Comparison of ENCODE assay signal across 13 cellular contexts in genomic region chr15:93716615-93717221, GRCh38.
A peak's percentile ranks its signal among the peaks of the same experiment; 100 is the strongest.
DNase-seq lines count a peak whose midpoint lies in the region; TF ChIP-seq lines count a peak whose summit lies in the region.
"Had no signal": no experiment of that assay in that cellular context is flagged by ENCODE, and none has a peak within 500 bp of the region (broad histone marks: within the 10 kb centered on the region; RNA-seq: fewer than 3 reads in every experiment).

No MANE protein-coding gene starts in this region.

- DNase-seq in NCI-H187 treated with DMSO at 0.1 percent for 48 hours (lab: John Stamatoyannopoulos, UW) (peak; percentile 30), NCI-H345 treated with DMSO at 0.1 percent for 48 hours (lab: John Stamatoyannopoulos, UW; ENCODE audit: unreplicated experiment) (peak; percentile 1), endodermal cell (peak; percentile 51), pons (ENCODE audit: low spot score) (peak; percentile 54), NCI-H510A treated with DMSO at 0.1 percent for 48 hours (lab: John Stamatoyannopoulos, UW) (no peak), Ammon's horn (ENCODE audit: low spot score) (no peak), tibial nerve (ENCODE audit: low spot score in 2 of 2) (no peak)
- DNase-seq: DMS 273 treated with DMSO at 0.1 percent for 48 hours, Peyer's patch, Right ventricle myocardium superior had no signal

- H3K9me3 ChIP-seq in endodermal cell (ENCODE audit: control insufficient read depth, low read length) (no peaks in the 10 kb centered on the region), tibial nerve (no peaks in the 10 kb centered on the region)
- H3K9me3 ChIP-seq: BLaER1 treated with 17β-estradiol and CSF1 and Interleukin-3, amounts not matched to agents 10 nM and 100 nM; Peyer's patch had no signal

- no peak for TF ChIP-seq EP300 in tibial nerve (IDR thresholded peaks at IDR 0.05)

- H3K4me1 Mint-ChIP-seq in endodermal cell = peaks cover 7% of the 10 kb centered on the region

- WGBS in endodermal cell (ENCODE audit: insufficient coverage in 1 of 2, insufficient read length in 1 of 2), 2 experiments = 39 to 63% methylated on average over 2 to 5 of the region's 5 CpGs
- 54 to 55% methylated on average over 5 of the region's 5 CpGs for WGBS in tibial nerve, 2 donors

- H3K4me3 ChIP-seq in endodermal cell (ENCODE audit: low read length) = no peak overlapping the region
- no peak overlapping the region for H3K4me3 ChIP-seq in tibial nerve
- H3K4me3 ChIP-seq: BLaER1 treated with 17β-estradiol and CSF1 and Interleukin-3, amounts not matched to agents 10 nM and 100 nM; K562; Peyer's patch had no signal

- TF ChIP-seq CTCF in endodermal cell (conservative IDR thresholded peaks at IDR 0.05) = no peak
- no peak for TF ChIP-seq CTCF in tibial nerve (IDR thresholded peaks at IDR 0.05)

- H3K27ac ChIP-seq in endodermal cell (ENCODE audit: low read depth, low read length) (no peak overlapping the region), tibial nerve (no peak overlapping the region)
- H3K27ac ChIP-seq: BLaER1 treated with 17β-estradiol and CSF1 and Interleukin-3, amounts not matched to agents 10 nM and 100 nM; HL-60; Peyer's patch had no signal

- no peaks in the 10 kb centered on the region for H3K36me3 Mint-ChIP-seq in endodermal cell (ENCODE audit: low read depth)

- no peak overlapping the region for H3K9ac ChIP-seq in endodermal cell (ENCODE audit: extremely low read depth, low read length, poor library complexity, severe bottlenecking)
- H3K9ac ChIP-seq: BLaER1 treated with 17β-estradiol and CSF1 and Interleukin-3, amounts not matched to agents 10 nM and 100 nM had no signal

- H3K36me3 ChIP-seq in endodermal cell (ENCODE audit: control insufficient read depth, insufficient read depth, low read length) (no peaks in the 10 kb centered on the region), tibial nerve (no peaks in the 10 kb centered on the region)
- H3K36me3 ChIP-seq: BLaER1 treated with 17β-estradiol and CSF1 and Interleukin-3, amounts not matched to agents 10 nM and 100 nM; Peyer's patch had no signal

- no peak overlapping the region for H3K4me3 Mint-ChIP-seq in endodermal cell

- H3K27me3 Mint-ChIP-seq in endodermal cell (ENCODE audit: insufficient read depth) = peaks cover 2% of the 10 kb centered on the region

- no peaks in the 10 kb centered on the region for H3K27me3 ChIP-seq in endodermal cell (ENCODE audit: control insufficient read depth, insufficient read depth, low read length, poor library complexity, severe bottlenecking)
- H3K27me3 ChIP-seq in tibial nerve = no peaks in the 10 kb centered on the region
- H3K27me3 ChIP-seq: BLaER1 treated with 17β-estradiol and CSF1 and Interleukin-3, amounts not matched to agents 10 nM and 100 nM; Peyer's patch had no signal

- H3K27ac Mint-ChIP-seq in endodermal cell = no peak overlapping the region

- H3K9me3 Mint-ChIP-seq in endodermal cell = no peaks in the 10 kb centered on the region

- H3K4me1 ChIP-seq in endodermal cell (ENCODE audit: control insufficient read depth, insufficient read depth, low read length) = no peaks in the 10 kb centered on the region
- peaks cover 0 to 6% (median 0%) of the 10 kb centered on the region in 4 donors for H3K4me1 ChIP-seq in tibial nerve
- H3K4me1 ChIP-seq: BLaER1 treated with 17β-estradiol and CSF1 and Interleukin-3, amounts not matched to agents 10 nM and 100 nM; Peyer's patch had no signal

- no peak for TF ChIP-seq POLR2A in tibial nerve (IDR thresholded peaks at IDR 0.05)

Comparison
In these comparisons a context has a peak if more than half of its experiments do, and no peak if none do; other contexts are left out.
1. DNase-seq: peak in NCI-H187 treated with DMSO at 0.1 percent for 48 hours (single experiment), NCI-H345 treated with DMSO at 0.1 percent for 48 hours (single experiment), endodermal cell (single experiment) and pons (single experiment); none in NCI-H510A treated with DMSO at 0.1 percent for 48 hours (single experiment), Ammon's horn (single experiment) and tibial nerve (0 of 2).